ENCODE assay signal across 8 cellular contexts in genomic region chr1:11337536-11338350, GRCh38.
A peak's percentile ranks its signal among the peaks of the same experiment; 100 is the strongest.
DNase-seq lines count a peak whose midpoint lies in the region; ATAC-seq and FAIRE-seq lines count a peak whose summit lies in the region.

No MANE protein-coding gene starts in this region.

- H3K9me3 Mint-ChIP-seq in naive B cell = no peaks in the 10 kb centered on the region
- no peaks in the 10 kb centered on the region for H3K9me3 Mint-ChIP-seq in stimulated activated naive CD8-positive, alpha-beta T cell treated with anti-CD3 and anti-CD28 coated beads, Interleukin-15, amount 100 ng/mL, for 72 hours

- ATAC-seq in naive B cell (ENCODE audit: low read depth in 2 of 2) = peak; percentile 25 to 81
- ATAC-seq in stimulated activated naive CD8-positive, alpha-beta T cell treated with anti-CD3 and anti-CD28 coated beads, Interleukin-15, amount 100 ng/mL, for 72 hours = peak; percentile 89

- peak overlapping the region in 1 of 6 donors; percentile 77 for H3K27ac Mint-ChIP-seq in naive B cell
- no peak overlapping the region for H3K27ac Mint-ChIP-seq in stimulated activated naive CD8-positive, alpha-beta T cell treated with anti-CD3 and anti-CD28 coated beads, Interleukin-15, amount 100 ng/mL, for 72 hours

- peak overlapping the region in 1 of 8 donors; percentile 3 for H3K4me3 Mint-ChIP-seq in naive B cell
- H3K4me3 Mint-ChIP-seq in stimulated activated naive CD8-positive, alpha-beta T cell treated with anti-CD3 and anti-CD28 coated beads, Interleukin-15, amount 100 ng/mL, for 72 hours = no peak overlapping the region

- no peak for FAIRE-seq in RCC 7860 (lab: Jason Lieb, UNC)

- peaks cover 17 to 39% (median 27%) of the 10 kb centered on the region in 3 donors for H3K27me3 Mint-ChIP-seq in naive B cell
- H3K27me3 Mint-ChIP-seq in stimulated activated naive CD8-positive, alpha-beta T cell treated with anti-CD3 and anti-CD28 coated beads, Interleukin-15, amount 100 ng/mL, for 72 hours = peaks cover 31% of the 10 kb centered on the region

- H3K36me3 Mint-ChIP-seq in naive B cell = no peaks in the 10 kb centered on the region

- DNase-seq in SIG-M5 treated with dmso at 0.1 percent for 504 hours (lab: John Stamatoyannopoulos, UW; ENCODE audit: unreplicated experiment) (peak; percentile 45), SIG-M5 (lab: John Stamatoyannopoulos, UW) (no peak), NCI-H2227 (lab: John Stamatoyannopoulos, UW; ENCODE audit: unreplicated experiment) (peak; percentile 72), cerebellar cortex (ENCODE audit: low spot score) (peak; percentile 42), naive B cell (peak; percentile 62), RCC 7860 (ENCODE audit: low spot score) (no peak)
- peak; percentile 41 for DNase-seq in activated CD4-positive, CD25-positive, alpha-beta regulatory T cell treated with anti-CD3 and anti-CD28 coated beads, Interleukin-2, amount 50 U/mL, for 16 hours (ENCODE audit: low read depth, low spot score)
- peak; percentile 73 to 74 for DNase-seq in stimulated activated naive CD8-positive, alpha-beta T cell treated with anti-CD3 and anti-CD28 coated beads, Interleukin-15, amount 100 ng/mL, for 72 hours

- peaks cover 22 to 35% (median 24%) of the 10 kb centered on the region in 3 donors for H3K4me1 Mint-ChIP-seq in naive B cell
- H3K4me1 Mint-ChIP-seq in stimulated activated naive CD8-positive, alpha-beta T cell treated with anti-CD3 and anti-CD28 coated beads, Interleukin-15, amount 100 ng/mL, for 72 hours = peaks cover 16% of the 10 kb centered on the region

Comparison
In these comparisons a context has a peak if more than half of its experiments do, and no peak if none do; other contexts are left out.
1. DNase-seq: peak in SIG-M5 treated with dmso at 0.1 percent for 504 hours (single experiment), NCI-H2227 (single experiment), activated CD4-positive, CD25-positive, alpha-beta regulatory T cell treated with anti-CD3 and anti-CD28 coated beads, Interleukin-2, amount 50 U/mL, for 16 hours (single experiment), cerebellar cortex (single experiment), naive B cell (single experiment) and stimulated activated naive CD8-positive, alpha-beta T cell treated with anti-CD3 and anti-CD28 coated beads, Interleukin-15, amount 100 ng/mL, for 72 hours (2 of 2); none in SIG-M5 (single experiment) and RCC 7860 (single experiment).